8 cellular contexts compared by ENCODE assay signal in the genomic region with DNA sequence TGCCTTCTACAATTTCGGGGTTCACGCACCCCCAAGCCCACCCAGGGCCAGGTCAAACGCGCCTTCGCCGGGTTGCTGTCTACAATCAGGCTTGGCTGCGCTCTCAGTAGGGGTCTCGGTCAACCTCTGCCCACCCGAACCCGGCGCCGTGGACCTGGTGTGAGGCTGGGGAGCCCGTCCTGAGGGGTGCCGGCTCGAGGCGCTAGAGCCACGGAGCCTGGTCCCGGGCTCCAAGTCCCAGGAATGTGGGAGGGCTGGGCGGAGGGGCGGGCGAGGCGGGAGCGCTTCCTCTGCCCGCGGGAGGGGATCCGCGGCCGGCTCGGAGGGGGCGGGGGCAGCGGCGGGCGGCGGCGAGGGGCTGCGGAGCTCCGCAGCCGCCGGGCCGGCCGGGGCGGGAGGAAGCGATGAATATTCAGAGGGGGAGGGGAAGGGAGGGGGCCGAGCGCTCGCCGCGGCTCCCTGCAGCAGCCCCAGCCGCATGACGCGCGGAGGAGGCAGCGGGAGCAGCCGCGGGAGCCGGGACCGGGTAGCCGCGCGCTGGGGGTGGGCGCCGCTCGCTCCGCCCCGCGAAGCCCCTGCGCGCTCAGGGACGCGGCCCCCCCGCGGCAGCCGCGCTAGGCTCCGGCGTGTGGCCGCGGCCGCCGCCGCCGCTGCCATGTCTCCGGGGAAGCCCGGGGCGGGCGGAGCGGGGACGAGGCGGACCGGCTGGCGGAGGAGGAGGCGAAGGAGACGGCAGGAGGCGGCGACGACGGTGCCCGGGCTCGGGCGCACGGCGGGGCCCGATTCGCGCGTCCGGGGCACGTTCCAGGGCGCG. TPM values are rescaled to one million over a fixed set of nuclear protein-coding genes. Genes with fewer than 3 reads are reported as not detected.
A peak's percentile ranks its signal among the peaks of the same experiment; 100 is the strongest.
DNase-seq lines count a peak whose midpoint lies in the region; ATAC-seq lines count a peak whose summit lies in the region.

A gene (plus strand): TSS at position 467 of the 814 bp plus-strand sequence. CDS start 354 bp downstream, outside the sequence.

- DNase-seq in NCI-H1417 (lab: John Stamatoyannopoulos, UW) (peak; percentile 68 to 78 (median 71)), NCI-H1417 treated with DMSO at 0.1 percent for 48 hours (lab: John Stamatoyannopoulos, UW) (no peak), NCI-H774 (lab: John Stamatoyannopoulos, UW) (peak; percentile 61), mucosa of gallbladder (ENCODE audit: low spot score) (peak; percentile 54)
- DNase-seq in activated T-cell treated with anti-CD3 and anti-CD28 coated beads, Interleukin-2, amount 50 U/mL, for 24 hours, result peak; percentile 80
- peak; percentile 65 for DNase-seq in stimulated activated naive CD8-positive, alpha-beta T cell treated with anti-CD3 and anti-CD28 coated beads, Interleukin-15, Interleukin-2, amounts not matched to agents 100 U/mL and 50 U/mL, for 24 hours

- no peaks in the 10 kb centered on the region for H3K9me3 Mint-ChIP-seq in activated T-cell treated with anti-CD3 and anti-CD28 coated beads, Interleukin-2, amount 50 U/mL, for 24 hours

- no peaks in the 10 kb centered on the region for H3K36me3 ChIP-seq in esophagus (ENCODE audit: control insufficient read depth in 2 of 2, insufficient read depth in 2 of 2, low read length in 1 of 2)

- WGBS in esophagus, 2 donors, result 1 to 2% methylated on average over 66 to 110 of the region's 110 CpGs

- peaks cover 23% of the 10 kb centered on the region for H3K36me3 Mint-ChIP-seq in activated T-cell treated with anti-CD3 and anti-CD28 coated beads, Interleukin-2, amount 50 U/mL, for 24 hours (ENCODE audit: low read depth)

- H3K4me3 ChIP-seq in esophagus (ENCODE audit: low read depth in 1 of 2, low read length in 2 of 2), result peak within 1 kb of the TSS; percentile 69 to 73

- no peaks in the 10 kb centered on the region for H3K27me3 Mint-ChIP-seq in activated T-cell treated with anti-CD3 and anti-CD28 coated beads, Interleukin-2, amount 50 U/mL, for 24 hours

- peaks cover 30% of the 10 kb centered on the region for H3K4me1 Mint-ChIP-seq in activated T-cell treated with anti-CD3 and anti-CD28 coated beads, Interleukin-2, amount 50 U/mL, for 24 hours (ENCODE audit: low read depth)

- peaks cover 3 to 5% of the 10 kb centered on the region in 2 donors for H3K4me1 ChIP-seq in esophagus (ENCODE audit: control insufficient read depth in 2 of 2, insufficient read depth in 2 of 2, low read length in 1 of 2)

- peak; percentile 34 for ATAC-seq in HG02870 (IDR thresholded peaks at IDR 0.05; ENCODE audit: unreplicated experiment)
- peak; percentile 65 for ATAC-seq in stimulated activated naive CD8-positive, alpha-beta T cell treated with anti-CD3 and anti-CD28 coated beads, Interleukin-15, Interleukin-2, amounts not matched to agents 100 U/mL and 50 U/mL, for 24 hours

- peak within 1 kb of the TSS; percentile 24 for H3K27ac Mint-ChIP-seq in activated T-cell treated with anti-CD3 and anti-CD28 coated beads, Interleukin-2, amount 50 U/mL, for 24 hours

- H3K9me3 ChIP-seq in esophagus (ENCODE audit: control insufficient read depth in 2 of 2, insufficient read depth in 1 of 2, low read depth in 1 of 2, low read length in 1 of 2), result no peaks in the 10 kb centered on the region

- peak within 1 kb of the TSS; percentile 59 to 61 for H3K27ac ChIP-seq in esophagus (ENCODE audit: low read depth in 2 of 2, low read length in 1 of 2)

- H3K27me3 ChIP-seq in esophagus (ENCODE audit: control insufficient read depth in 1 of 2, insufficient read depth in 2 of 2, low read length in 2 of 2), result no peaks in the 10 kb centered on the region

- H3K4me3 Mint-ChIP-seq in activated T-cell treated with anti-CD3 and anti-CD28 coated beads, Interleukin-2, amount 50 U/mL, for 24 hours, result peak within 1 kb of the TSS; percentile 91

RNA-seq across cellular contexts. Expression of the gene that starts here (rescaled TPM):
- under 1 TPM; 0.47 to 0.55 TPM for polyA plus RNA-seq in esophagus
- 53.4 TPM for total RNA-seq in mucosa of gallbladder
